In the genomic region with DNA sequence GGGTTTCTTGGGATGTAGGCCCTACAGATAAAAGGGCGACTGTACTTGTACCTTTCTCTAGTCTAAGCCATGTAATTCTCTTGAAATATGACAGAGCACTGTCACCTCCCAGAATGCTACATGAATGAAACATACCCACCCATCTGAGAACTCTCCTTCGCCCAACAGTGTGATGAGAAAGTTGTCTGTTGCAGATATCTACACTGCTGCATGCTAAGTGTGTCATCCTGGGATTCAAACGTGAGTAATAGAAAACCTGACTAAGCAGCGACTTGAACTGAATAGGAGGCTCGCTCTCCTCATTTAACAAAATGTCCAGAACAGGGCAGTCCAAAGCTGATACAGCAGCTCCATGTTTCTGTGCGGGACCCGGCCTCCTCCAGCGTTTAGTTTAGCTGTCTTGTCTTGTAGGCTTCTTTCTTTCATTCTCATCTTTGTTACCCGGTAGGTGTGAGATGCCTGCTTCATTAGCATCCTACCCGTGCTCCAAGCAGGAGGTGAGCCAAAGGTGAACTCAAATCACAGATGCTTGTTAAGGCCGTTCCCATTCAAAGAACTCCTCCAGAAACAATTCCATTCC, we compare ENCODE assay signal across 1 cellular context.
TF ChIP-seq lines count a peak whose summit lies in the region.

No MANE protein-coding gene starts in this region.

TF ChIP-seq in SK-N-SH, 30 proteins besides CTCF, POLR2A, EP300 and RAD21 (continued from another document):
- TF ChIP-seq ZBTB33 (IDR thresholded peaks at IDR 0.05; ENCODE audit: borderline replicate concordance, low read depth): no peak
